Comparison of ENCODE assay signal across 11 cellular contexts in genomic region chr6:14992382-14992781, GRCh38.
"Had no signal": no experiment of that assay in that cellular context is flagged by ENCODE, and none has a peak within 500 bp of the region (broad histone marks: within the 10 kb centered on the region; RNA-seq: fewer than 3 reads in every experiment).

No MANE protein-coding gene starts in this region.

- H3K4me2 ChIP-seq: GM23338 had no signal

- H3K4me3 ChIP-seq: GM23248, GM23338, HAP-1 had no signal

- H2AFZ ChIP-seq: GM23248, GM23338 had no signal

- H3K9me3 ChIP-seq: HAP-1 had no signal

- H3K4me1 Mint-ChIP-seq: GM23338 had no signal

- FAIRE-seq: H1, H54 had no signal

- H3K9me3 Mint-ChIP-seq: GM23338, H9, HFFc6 had no signal

- H3K9ac ChIP-seq: GM23248 had no signal

- H3K27ac Mint-ChIP-seq: GM23338, HFFc6 had no signal

- H3K36me3 ChIP-seq: HAP-1 had no signal

- H3K27ac ChIP-seq: GM23248 had no signal

- H3K4me3 Mint-ChIP-seq: GM23338, H9, HFFc6 had no signal

- H3K4me1 ChIP-seq: HAP-1 had no signal

- ATAC-seq: GM23338, HCT116 had no signal

- DNase-seq: GM23248, GOT3, H7, H9, HCEC 1CT, HFFc6 had no signal
